In the genomic region with DNA sequence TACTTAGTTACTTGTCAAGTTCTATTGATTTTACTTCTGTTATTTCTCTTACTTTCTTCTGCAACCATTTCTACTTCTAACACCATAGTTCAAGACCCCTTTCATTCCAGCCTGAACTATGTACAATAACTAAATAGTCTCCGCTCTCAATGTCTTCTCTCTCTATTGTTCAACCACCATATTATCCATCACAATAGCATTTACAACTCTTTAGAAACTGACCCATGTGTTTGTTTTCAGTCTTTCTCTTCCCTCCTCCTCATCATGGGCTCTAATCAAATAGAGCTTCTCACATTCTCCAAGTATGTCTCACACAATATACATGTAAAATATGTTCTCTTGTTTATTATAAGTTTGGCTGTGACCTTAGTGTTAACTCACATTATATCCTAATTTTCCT, we compare ENCODE assay signal across 29 cellular contexts.
"Had no signal": no experiment of that assay in that cellular context is flagged by ENCODE, and none has a peak within 500 bp of the region (broad histone marks: within the 10 kb centered on the region; RNA-seq: fewer than 3 reads in every experiment).

No MANE protein-coding gene starts in this region.

- H3K4me2 ChIP-seq: smooth muscle cell had no signal

- H3K27ac Mint-ChIP-seq: activated CD4-positive, alpha-beta T cell treated with anti-CD3 and anti-CD28 coated beads, Interleukin-2, amount 10 ng/mL, durations not matched to agents 7 days and 5 days; activated CD8-positive, alpha-beta memory T cell treated with anti-CD3 and anti-CD28 coated beads, Interleukin-2, amount 10 ng/mL, durations not matched to agents 7 days and 5 days; activated CD8-positive, alpha-beta T cell treated with anti-CD3 and anti-CD28 coated beads for 36 hours; activated naive CD4-positive, alpha-beta T cell treated with anti-CD3 and anti-CD28 coated beads, Interleukin-2, amount 50 U/mL, for 24 hours; brain; effector memory CD8-positive, alpha-beta T cell; memory B cell; stimulated activated memory B cell treated with anti-CD40 and anti-IgM and Interleukin-4, amounts not matched to agents 10 μg/mL and 1 μg/mL and 100 μg/mL, for 72 hours had no signal

- H3K27me3 Mint-ChIP-seq: activated CD4-positive, alpha-beta T cell treated with anti-CD3 and anti-CD28 coated beads, Interleukin-2, amount 10 ng/mL, durations not matched to agents 7 days and 5 days; activated CD8-positive, alpha-beta memory T cell treated with anti-CD3 and anti-CD28 coated beads, Interleukin-2, amount 10 ng/mL, durations not matched to agents 7 days and 5 days; activated CD8-positive, alpha-beta T cell treated with anti-CD3 and anti-CD28 coated beads for 36 hours; activated naive CD4-positive, alpha-beta T cell treated with anti-CD3 and anti-CD28 coated beads, Interleukin-2, amount 50 U/mL, for 24 hours; brain; effector memory CD8-positive, alpha-beta T cell; memory B cell; stimulated activated memory B cell treated with anti-CD40 and anti-IgM and Interleukin-4, amounts not matched to agents 10 μg/mL and 1 μg/mL and 100 μg/mL, for 72 hours had no signal

- H3K9me3 Mint-ChIP-seq: activated CD4-positive, alpha-beta T cell treated with anti-CD3 and anti-CD28 coated beads, Interleukin-2, amount 10 ng/mL, durations not matched to agents 7 days and 5 days; activated naive CD4-positive, alpha-beta T cell treated with anti-CD3 and anti-CD28 coated beads, Interleukin-2, amount 50 U/mL, for 24 hours; brain; effector memory CD8-positive, alpha-beta T cell; memory B cell; stimulated activated memory B cell treated with anti-CD40 and anti-IgM and Interleukin-4, amounts not matched to agents 10 μg/mL and 1 μg/mL and 100 μg/mL, for 72 hours had no signal

- H3K9me3 ChIP-seq: gastrocnemius medialis, mucosa of descending colon, sigmoid colon, stomach, thoracic aorta, upper lobe of left lung had no signal

- FAIRE-seq: endothelial cell of umbilical vein, TTC549 had no signal

- H3K4me3 ChIP-seq: gastrocnemius medialis, mucosa of descending colon, sigmoid colon, smooth muscle cell, stomach, thoracic aorta, upper lobe of left lung had no signal

- H3K27ac ChIP-seq: gastrocnemius medialis, sigmoid colon, stomach, thoracic aorta, WERI-Rb-1 had no signal

- H3K4me1 Mint-ChIP-seq: brain; stimulated activated memory B cell treated with anti-CD40 and anti-IgM and Interleukin-4, amounts not matched to agents 10 μg/mL and 1 μg/mL and 100 μg/mL, for 72 hours had no signal

- H3K4me3 Mint-ChIP-seq: activated CD4-positive, alpha-beta T cell treated with anti-CD3 and anti-CD28 coated beads, Interleukin-2, amount 10 ng/mL, durations not matched to agents 7 days and 5 days; activated CD8-positive, alpha-beta memory T cell treated with anti-CD3 and anti-CD28 coated beads, Interleukin-2, amount 10 ng/mL, durations not matched to agents 7 days and 5 days; activated CD8-positive, alpha-beta T cell treated with anti-CD3 and anti-CD28 coated beads for 36 hours; activated naive CD4-positive, alpha-beta T cell treated with anti-CD3 and anti-CD28 coated beads, Interleukin-2, amount 50 U/mL, for 24 hours; brain; effector memory CD8-positive, alpha-beta T cell; memory B cell; stimulated activated memory B cell treated with anti-CD40 and anti-IgM and Interleukin-4, amounts not matched to agents 10 μg/mL and 1 μg/mL and 100 μg/mL, for 72 hours had no signal

- H3K36me3 ChIP-seq: gastrocnemius medialis, sigmoid colon, stomach, thoracic aorta, upper lobe of left lung had no signal

- DNase-seq: activated CD4-positive, alpha-beta T cell treated with anti-CD3 and anti-CD28 coated beads, Interleukin-2, amount 10 ng/mL, durations not matched to agents 7 days and 5 days; activated CD4-positive, CD25-positive, alpha-beta regulatory T cell treated with anti-CD3 and anti-CD28 coated beads, Interleukin-2, amount 50 U/mL, for 72 hours; activated CD8-positive, alpha-beta memory T cell treated with anti-CD3 and anti-CD28 coated beads, Interleukin-2, amount 10 ng/mL, durations not matched to agents 7 days and 5 days; activated CD8-positive, alpha-beta T cell treated with anti-CD3 and anti-CD28 coated beads for 36 hours; activated gamma-delta T cell; activated T-cell treated with anti-CD3 and anti-CD28 coated beads for 4 hours; aorta; effector memory CD8-positive, alpha-beta T cell; gastrocnemius medialis; hippocampal formation; left ventricle myocardium superior; mucosa of descending colon; nucleus accumbens; posterior cingulate gyrus; sigmoid colon; stimulated activated CD4-positive, alpha-beta T cell treated with anti-CD3 and anti-CD28 coated beads, Interleukin-15, amount 100 ng/mL, for 24 hours; stomach; T-helper 1 cell; upper lobe of left lung; WERI-Rb-1 had no signal

- H3K27me3 ChIP-seq: gastrocnemius medialis, sigmoid colon, stomach, upper lobe of left lung had no signal

- ATAC-seq: activated CD8-positive, alpha-beta memory T cell treated with anti-CD3 and anti-CD28 coated beads, Interleukin-2, amount 10 ng/mL, durations not matched to agents 7 days and 5 days; activated CD8-positive, alpha-beta T cell treated with anti-CD3 and anti-CD28 coated beads for 36 hours; esophagus mucosa; gastrocnemius medialis; left ventricle myocardium superior; stimulated activated memory B cell treated with anti-CD40 and anti-IgM and Interleukin-4, amounts not matched to agents 10 μg/mL and 1 μg/mL and 100 μg/mL, for 72 hours had no signal
